ENCODE assay signal across 23 cellular contexts in genomic region chr5:1649554-1649953, GRCh38.
"Had no signal": no experiment of that assay in that cellular context is flagged by ENCODE, and none has a peak within 500 bp of the region (broad histone marks: within the 10 kb centered on the region; RNA-seq: fewer than 3 reads in every experiment).

No MANE protein-coding gene starts in this region.

- H3K9ac ChIP-seq: KMS-11 had no signal

- H3K27ac ChIP-seq: KMS-11, SJSA1, SK-N-MC had no signal

- H3K4me2 ChIP-seq: KMS-11 had no signal

- FAIRE-seq: HepG2, RCC 7860 had no signal

- ATAC-seq: HepG2 had no signal

- H3K36me3 ChIP-seq: SJSA1 had no signal

- DNase-seq: IMR-90, Kasumi-1, MM.1S, NCI-H1092 treated with DMSO at 0.1 percent for 48 hours, NCI-H1436, NCI-H187, NCI-H2029, NCI-H2081 treated with DMSO at 0.1 percent for 48 hours, NCI-H2171, NCI-H226, NCI-H446, NCI-H510A, NCI-H524 treated with DMSO at 0.1 percent for 48 hours, NCI-H69, NCI-H774, Right ventricle myocardium superior, RPMI8226, SIG-M5 had no signal

- H3K4me3 ChIP-seq: SJSA1, SK-N-MC had no signal
